ENCODE assay signal across 12 cellular contexts in genomic region chr19:10694706-10695105, GRCh38. TPM values are rescaled to one million over a fixed set of nuclear protein-coding genes. Genes with fewer than 3 reads are reported as not detected.
DNase-seq lines count a peak whose midpoint lies in the region; ATAC-seq lines count a peak whose summit lies in the region.
"Had no signal": no experiment of that assay in that cellular context is flagged by ENCODE, and none has a peak within 500 bp of the region (broad histone marks: within the 10 kb centered on the region; RNA-seq: fewer than 3 reads in every experiment).

No MANE protein-coding gene starts in this region.

- in situ Hi-C loops in ACHN (cut with HindIII; ENCODE audit: low pct_ligation_motif_present, low pct_unique_long_range_greater_than_20kb, low sequenced_read_pairs), result no loop called here

- H3K27ac Mint-ChIP-seq in activated naive CD8-positive, alpha-beta T cell treated with anti-CD3 and anti-CD28 coated beads, Interleukin-2, amount 10 ng/mL, durations not matched to agents 7 days and 5 days, result no peak overlapping the region
- H3K27ac Mint-ChIP-seq in activated naive CD8-positive, alpha-beta T cell treated with anti-CD3 and anti-CD28 coated beads, Interleukin-2, amount 50 U/mL, for 24 hours, result no peak overlapping the region
- no peak overlapping the region for H3K27ac Mint-ChIP-seq in activated T-helper 17 cell treated with anti-CD3 and anti-CD28 coated beads, Interleukin-2, amount 50 U/mL, for 72 hours
- H3K27ac Mint-ChIP-seq in stimulated activated naive B cell treated with anti-CD40 and anti-IgM and Interleukin-4, amounts not matched to agents 10 μg/mL and 1 μg/mL and 100 μg/mL, for 72 hours, result peak overlapping the region; percentile 51

- no peak for DNase-seq in activated naive CD8-positive, alpha-beta T cell treated with anti-CD3 and anti-CD28 coated beads, Interleukin-2, amount 10 ng/mL, durations not matched to agents 7 days and 5 days
- DNase-seq in activated naive CD8-positive, alpha-beta T cell treated with anti-CD3 and anti-CD28 coated beads, Interleukin-2, amount 50 U/mL, for 24 hours, result no peak
- DNase-seq in NCI-H1105 (lab: John Stamatoyannopoulos, UW) (peak; percentile 6), ACHN (no peak)
- no peak for DNase-seq in stimulated activated naive B cell treated with anti-CD40 and anti-IgM and Interleukin-4, amounts not matched to agents 10 μg/mL and 1 μg/mL and 100 μg/mL, for 72 hours
- DNase-seq: activated CD4-positive, alpha-beta T cell treated with anti-CD3 and anti-CD28 coated beads, Interleukin-2, amount 50 U/mL, for 48 hours; colonic mucosa; COR-L47; right lobe of liver had no signal

- peaks cover 11% of the 10 kb centered on the region for H3K27me3 Mint-ChIP-seq in activated naive CD8-positive, alpha-beta T cell treated with anti-CD3 and anti-CD28 coated beads, Interleukin-2, amount 10 ng/mL, durations not matched to agents 7 days and 5 days
- H3K27me3 Mint-ChIP-seq in activated naive CD8-positive, alpha-beta T cell treated with anti-CD3 and anti-CD28 coated beads, Interleukin-2, amount 50 U/mL, for 24 hours, result peaks cover 14% of the 10 kb centered on the region
- H3K27me3 Mint-ChIP-seq in activated T-helper 17 cell treated with anti-CD3 and anti-CD28 coated beads, Interleukin-2, amount 50 U/mL, for 72 hours, result no peaks in the 10 kb centered on the region
- peaks cover 0 to 4% of the 10 kb centered on the region in 2 donors for H3K27me3 Mint-ChIP-seq in stimulated activated naive B cell treated with anti-CD40 and anti-IgM and Interleukin-4, amounts not matched to agents 10 μg/mL and 1 μg/mL and 100 μg/mL, for 72 hours

- POLR2A ChIA-PET in activated naive CD8-positive, alpha-beta T cell treated with anti-CD3 and anti-CD28 coated beads, Interleukin-2, amount 10 ng/mL, durations not matched to agents 7 days and 5 days (lab: Charles Lee), result interaction anchor here (0.6 kb wide), 1 partner anchor 347 kb away, joined by 5 read pairs; no protein-coding TSS in a partner anchor

- no peak for ATAC-seq in activated naive CD8-positive, alpha-beta T cell treated with anti-CD3 and anti-CD28 coated beads, Interleukin-2, amount 10 ng/mL, durations not matched to agents 7 days and 5 days (ENCODE audit: low read depth)
- no peak for ATAC-seq in activated naive CD8-positive, alpha-beta T cell treated with anti-CD3 and anti-CD28 coated beads, Interleukin-2, amount 50 U/mL, for 24 hours
- no peak for ATAC-seq in activated T-helper 17 cell treated with anti-CD3 and anti-CD28 coated beads, Interleukin-2, amount 50 U/mL, for 72 hours (replicated peaks)
- ATAC-seq in stimulated activated naive B cell treated with anti-CD40 and anti-IgM and Interleukin-4, amounts not matched to agents 10 μg/mL and 1 μg/mL and 100 μg/mL, for 72 hours (replicated peaks), result no peak
- ATAC-seq in HG03196 (IDR thresholded peaks at IDR 0.05; ENCODE audit: unreplicated experiment) (no peak), GM21529 (IDR thresholded peaks at IDR 0.05; ENCODE audit: unreplicated experiment) (no peak)

- peaks cover 11% of the 10 kb centered on the region for H3K4me1 Mint-ChIP-seq in activated naive CD8-positive, alpha-beta T cell treated with anti-CD3 and anti-CD28 coated beads, Interleukin-2, amount 10 ng/mL, durations not matched to agents 7 days and 5 days
- peaks cover 17% of the 10 kb centered on the region for H3K4me1 Mint-ChIP-seq in activated naive CD8-positive, alpha-beta T cell treated with anti-CD3 and anti-CD28 coated beads, Interleukin-2, amount 50 U/mL, for 24 hours
- H3K4me1 Mint-ChIP-seq in activated T-helper 17 cell treated with anti-CD3 and anti-CD28 coated beads, Interleukin-2, amount 50 U/mL, for 72 hours, result peaks cover 5% of the 10 kb centered on the region
- peaks cover 19 to 25% of the 10 kb centered on the region in 2 donors for H3K4me1 Mint-ChIP-seq in stimulated activated naive B cell treated with anti-CD40 and anti-IgM and Interleukin-4, amounts not matched to agents 10 μg/mL and 1 μg/mL and 100 μg/mL, for 72 hours

- no peaks in the 10 kb centered on the region for H3K9me3 Mint-ChIP-seq in activated naive CD8-positive, alpha-beta T cell treated with anti-CD3 and anti-CD28 coated beads, Interleukin-2, amount 10 ng/mL, durations not matched to agents 7 days and 5 days
- no peaks in the 10 kb centered on the region for H3K9me3 Mint-ChIP-seq in activated naive CD8-positive, alpha-beta T cell treated with anti-CD3 and anti-CD28 coated beads, Interleukin-2, amount 50 U/mL, for 24 hours
- no peaks in the 10 kb centered on the region for H3K9me3 Mint-ChIP-seq in activated T-helper 17 cell treated with anti-CD3 and anti-CD28 coated beads, Interleukin-2, amount 50 U/mL, for 72 hours
- no peaks in the 10 kb centered on the region for H3K9me3 Mint-ChIP-seq in stimulated activated naive B cell treated with anti-CD40 and anti-IgM and Interleukin-4, amounts not matched to agents 10 μg/mL and 1 μg/mL and 100 μg/mL, for 72 hours

- peaks cover 5% of the 10 kb centered on the region for H3K36me3 Mint-ChIP-seq in activated naive CD8-positive, alpha-beta T cell treated with anti-CD3 and anti-CD28 coated beads, Interleukin-2, amount 10 ng/mL, durations not matched to agents 7 days and 5 days
- H3K36me3 Mint-ChIP-seq in activated naive CD8-positive, alpha-beta T cell treated with anti-CD3 and anti-CD28 coated beads, Interleukin-2, amount 50 U/mL, for 24 hours (ENCODE audit: low read depth), result peaks cover 22% of the 10 kb centered on the region
- peaks cover 22% of the 10 kb centered on the region for H3K36me3 Mint-ChIP-seq in activated T-helper 17 cell treated with anti-CD3 and anti-CD28 coated beads, Interleukin-2, amount 50 U/mL, for 72 hours (ENCODE audit: low read depth)
- H3K36me3 Mint-ChIP-seq in stimulated activated naive B cell treated with anti-CD40 and anti-IgM and Interleukin-4, amounts not matched to agents 10 μg/mL and 1 μg/mL and 100 μg/mL, for 72 hours, result peaks cover 13 to 30% of the 10 kb centered on the region in 2 donors

- H3K4me3 Mint-ChIP-seq in activated naive CD8-positive, alpha-beta T cell treated with anti-CD3 and anti-CD28 coated beads, Interleukin-2, amount 10 ng/mL, durations not matched to agents 7 days and 5 days, result peak overlapping the region; percentile 82
- no peak overlapping the region for H3K4me3 Mint-ChIP-seq in activated naive CD8-positive, alpha-beta T cell treated with anti-CD3 and anti-CD28 coated beads, Interleukin-2, amount 50 U/mL, for 24 hours
- H3K4me3 Mint-ChIP-seq in activated T-helper 17 cell treated with anti-CD3 and anti-CD28 coated beads, Interleukin-2, amount 50 U/mL, for 72 hours, result peak overlapping the region; percentile 83
- H3K4me3 Mint-ChIP-seq in stimulated activated naive B cell treated with anti-CD40 and anti-IgM and Interleukin-4, amounts not matched to agents 10 μg/mL and 1 μg/mL and 100 μg/mL, for 72 hours, result peak overlapping the region in 1 of 2 donors; percentile 87

RNA-seq across cellular contexts. Expression of gene QTRT1, which starts 6.5 kb away (rescaled TPM):
- total RNA-seq in activated naive CD8-positive, alpha-beta T cell treated with anti-CD3 and anti-CD28 coated beads, Interleukin-2, amount 10 ng/mL, durations not matched to agents 7 days and 5 days, result 10 to 100 TPM; 35.9 to 37.7 TPM
- total RNA-seq in activated T-helper 17 cell treated with anti-CD3 and anti-CD28 coated beads, Interleukin-2, amount 50 U/mL, for 72 hours, result 10 to 100 TPM; 36.9 to 61.3 TPM

RNA-seq across cellular contexts. Expression of gene DNM2, which starts 23.2 kb away (rescaled TPM):
- total RNA-seq in activated naive CD8-positive, alpha-beta T cell treated with anti-CD3 and anti-CD28 coated beads, Interleukin-2, amount 10 ng/mL, durations not matched to agents 7 days and 5 days, result 100 to 1,000 TPM; 249 to 259 TPM
- total RNA-seq in activated T-helper 17 cell treated with anti-CD3 and anti-CD28 coated beads, Interleukin-2, amount 50 U/mL, for 72 hours, result 100 to 1,000 TPM; 185 to 209 TPM

RNA-seq across cellular contexts. Expression of gene ILF3, which starts 40.6 kb away (rescaled TPM):
- total RNA-seq in activated naive CD8-positive, alpha-beta T cell treated with anti-CD3 and anti-CD28 coated beads, Interleukin-2, amount 10 ng/mL, durations not matched to agents 7 days and 5 days, result 100 to 1,000 TPM; 344 to 354 TPM
- 100 to 1,000 TPM; 286 to 439 TPM for total RNA-seq in activated T-helper 17 cell treated with anti-CD3 and anti-CD28 coated beads, Interleukin-2, amount 50 U/mL, for 72 hours
